1 cellular context compared by ENCODE assay signal in genomic region chr20:46681032-46681854, GRCh38.
TF ChIP-seq lines count a peak whose summit lies in the region.

No MANE protein-coding gene starts in this region.

TF ChIP-seq in K562, 482 proteins besides CTCF, POLR2A, EP300 and RAD21 (continued from another document and continues in another):
- TF ChIP-seq ETS1 (conservative IDR thresholded peaks at IDR 0.05; ENCODE audit: control insufficient read depth, low read depth, low read length) = no peak
- TF ChIP-seq CC2D1A (IDR thresholded peaks at IDR 0.05) = peak; percentile 93
- no peak for TF ChIP-seq MED1 (CRISPR knock-in tag; IDR thresholded peaks at IDR 0.05; ENCODE audit: borderline replicate concordance)
- TF ChIP-seq NR1H2 (CRISPR knock-in tag; IDR thresholded peaks at IDR 0.05) = no peak
- TF ChIP-seq TRIM24 (IDR thresholded peaks at IDR 0.05) = peak in 1 of 2 experiments; percentile 36; a peak in 1 of 4 replicates
- TF ChIP-seq ID3 (CRISPR knock-in tag; IDR thresholded peaks at IDR 0.05) = no peak
- TF ChIP-seq ID3 (tag; IDR thresholded peaks at IDR 0.05) = no peak
- TF ChIP-seq SRF (CRISPR knock-in tag; IDR thresholded peaks at IDR 0.05) = no peak
- TF ChIP-seq, protein P1, sequence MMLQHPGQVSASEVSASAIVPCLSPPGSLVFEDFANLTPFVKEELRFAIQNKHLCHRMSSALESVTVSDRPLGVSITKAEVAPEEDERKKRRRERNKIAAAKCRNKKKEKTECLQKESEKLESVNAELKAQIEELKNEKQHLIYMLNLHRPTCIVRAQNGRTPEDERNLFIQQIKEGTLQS (IDR thresholded peaks at IDR 0.05) = no peak
- TF ChIP-seq, protein P1 (CRISPR knock-in tag; conservative IDR thresholded peaks at IDR 0.05) = no peak
- 0 out of 2 replicates have a peak, but pooled peaks have one; percentile 32 for TF ChIP-seq KLF16 (IDR thresholded peaks at IDR 0.05)
- no peak for TF ChIP-seq ZNF133 (CRISPR knock-in tag; IDR thresholded peaks at IDR 0.05)
- no peak for TF ChIP-seq RBM22 (IDR thresholded peaks at IDR 0.05; ENCODE audit: low read depth, low read length, poor library complexity, severe bottlenecking)
- TF ChIP-seq GTF2B (IDR thresholded peaks at IDR 0.05; ENCODE audit: extremely low read depth, insufficient read length) = no peak
- 0 out of 2 replicates have a peak, but pooled peaks have one; percentile 23 for TF ChIP-seq KLF1 (tag; IDR thresholded peaks at IDR 0.05)
- no peak for TF ChIP-seq ZNF395 (CRISPR knock-in tag; IDR thresholded peaks at IDR 0.05)
- TF ChIP-seq THRA (IDR thresholded peaks at IDR 0.05) = no peak
- no peak for TF ChIP-seq MCM3 (IDR thresholded peaks at IDR 0.05)
- no peak for TF ChIP-seq NR2C2 (CRISPR knock-in tag; IDR thresholded peaks at IDR 0.05)
- no peak for TF ChIP-seq NR2C2 (tag; IDR thresholded peaks at IDR 0.05)
- TF ChIP-seq ZNF175 (CRISPR knock-in tag; IDR thresholded peaks at IDR 0.05; ENCODE audit: low read depth) = no peak
- peak; percentile 75 for TF ChIP-seq ARHGAP35 (IDR thresholded peaks at IDR 0.05; ENCODE audit: partially characterized antibody)
- no peak for TF ChIP-seq ZFP30 (CRISPR knock-in tag; IDR thresholded peaks at IDR 0.05; ENCODE audit: borderline replicate concordance)
- TF ChIP-seq SRSF7 (optimal IDR thresholded peaks at IDR 0.05; ENCODE audit: low read depth, low read length) = no peak
- TF ChIP-seq ATF7 (IDR thresholded peaks at IDR 0.05) = no peak
- peak; percentile 17 for TF ChIP-seq POLR2B (IDR thresholded peaks at IDR 0.05; ENCODE audit: low read depth, partially characterized antibody)
- no peak for TF ChIP-seq ZNF184 (CRISPR knock-in tag; IDR thresholded peaks at IDR 0.05)
- no peak for TF ChIP-seq ZC3H11A (IDR thresholded peaks at IDR 0.05; ENCODE audit: low read depth, low read length)
- TF ChIP-seq LCOR (CRISPR knock-in tag; IDR thresholded peaks at IDR 0.05) = no peak
- TF ChIP-seq ZBTB43 (CRISPR knock-in tag; IDR thresholded peaks at IDR 0.05) = no peak
- TF ChIP-seq ZZZ3 (IDR thresholded peaks at IDR 0.05) = no peak
- TF ChIP-seq PRPF4 (IDR thresholded peaks at IDR 0.05; ENCODE audit: insufficient read depth, low read depth, low read length, poor library complexity, severe bottlenecking) = no peak
- peak; percentile 57; the same call in 1 of the 2 replicates for TF ChIP-seq NKRF (IDR thresholded peaks at IDR 0.05; ENCODE audit: borderline replicate concordance)
- TF ChIP-seq E4F1 (CRISPR knock-in tag; IDR thresholded peaks at IDR 0.05; ENCODE audit: borderline replicate concordance) = no peak
- no peak for TF ChIP-seq TBP (optimal IDR thresholded peaks at IDR 0.05; ENCODE audit: low read depth, low read length)
- TF ChIP-seq TCFL5 (CRISPR knock-in tag; conservative IDR thresholded peaks at IDR 0.05) = no peak
- TF ChIP-seq MTA2 (IDR thresholded peaks at IDR 0.05; ENCODE audit: low read depth) = peak; percentile 52; the same call in 1 of the 2 replicates
- no peak for TF ChIP-seq IRF2 (CRISPR knock-in tag; IDR thresholded peaks at IDR 0.05)
- no peak for TF ChIP-seq FUS (optimal IDR thresholded peaks at IDR 0.05; ENCODE audit: low read depth, low read length)
- no peak for TF ChIP-seq ZNF76 (CRISPR knock-in tag; IDR thresholded peaks at IDR 0.05; ENCODE audit: borderline replicate concordance)
- TF ChIP-seq MEIS2 (IDR thresholded peaks at IDR 0.05; ENCODE audit: partially characterized antibody) = no peak
- TF ChIP-seq ZNF232 (CRISPR knock-in tag; IDR thresholded peaks at IDR 0.05) = no peak
- TF ChIP-seq, protein P2, sequence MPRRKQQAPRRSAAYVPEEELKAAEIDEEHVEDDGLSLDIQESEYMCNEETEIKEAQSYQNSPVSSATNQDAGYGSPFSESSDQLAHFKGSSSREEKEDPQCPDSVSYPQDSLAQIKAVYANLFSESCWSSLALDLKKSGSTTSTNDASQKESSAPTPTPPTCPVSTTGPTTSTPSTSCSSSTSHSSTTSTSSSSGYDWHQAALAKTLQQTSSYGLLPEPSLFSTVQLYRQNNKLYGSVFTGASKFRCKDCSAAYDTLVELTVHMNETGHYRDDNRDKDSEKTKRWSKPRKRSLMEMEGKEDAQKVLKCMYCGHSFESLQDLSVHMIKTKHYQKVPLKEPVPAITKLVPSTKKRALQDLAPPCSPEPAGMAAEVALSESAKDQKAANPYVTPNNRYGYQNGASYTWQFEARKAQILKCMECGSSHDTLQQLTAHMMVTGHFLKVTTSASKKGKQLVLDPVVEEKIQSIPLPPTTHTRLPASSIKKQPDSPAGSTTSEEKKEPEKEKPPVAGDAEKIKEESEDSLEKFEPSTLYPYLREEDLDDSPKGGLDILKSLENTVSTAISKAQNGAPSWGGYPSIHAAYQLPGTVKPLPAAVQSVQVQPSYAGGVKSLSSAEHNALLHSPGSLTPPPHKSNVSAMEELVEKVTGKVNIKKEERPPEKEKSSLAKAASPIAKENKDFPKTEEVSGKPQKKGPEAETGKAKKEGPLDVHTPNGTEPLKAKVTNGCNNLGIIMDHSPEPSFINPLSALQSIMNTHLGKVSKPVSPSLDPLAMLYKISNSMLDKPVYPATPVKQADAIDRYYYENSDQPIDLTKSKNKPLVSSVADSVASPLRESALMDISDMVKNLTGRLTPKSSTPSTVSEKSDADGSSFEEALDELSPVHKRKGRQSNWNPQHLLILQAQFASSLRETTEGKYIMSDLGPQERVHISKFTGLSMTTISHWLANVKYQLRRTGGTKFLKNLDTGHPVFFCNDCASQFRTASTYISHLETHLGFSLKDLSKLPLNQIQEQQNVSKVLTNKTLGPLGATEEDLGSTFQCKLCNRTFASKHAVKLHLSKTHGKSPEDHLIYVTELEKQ (CRISPR knock-in tag; IDR thresholded peaks at IDR 0.05) = no peak
- no peak for TF ChIP-seq IRF1 (CRISPR knock-in tag; IDR thresholded peaks at IDR 0.05; ENCODE audit: borderline replicate concordance)
- TF ChIP-seq BRD9 (IDR thresholded peaks at IDR 0.05; ENCODE audit: low read depth, partially characterized antibody) = peak; percentile 64
- no peak for TF ChIP-seq TAL1 (IDR thresholded peaks at IDR 0.05)
- TF ChIP-seq ZFX (CRISPR knock-in tag; IDR thresholded peaks at IDR 0.05) = no peak
